Comparison of ENCODE assay signal across 1 cellular context in the genomic region with DNA sequence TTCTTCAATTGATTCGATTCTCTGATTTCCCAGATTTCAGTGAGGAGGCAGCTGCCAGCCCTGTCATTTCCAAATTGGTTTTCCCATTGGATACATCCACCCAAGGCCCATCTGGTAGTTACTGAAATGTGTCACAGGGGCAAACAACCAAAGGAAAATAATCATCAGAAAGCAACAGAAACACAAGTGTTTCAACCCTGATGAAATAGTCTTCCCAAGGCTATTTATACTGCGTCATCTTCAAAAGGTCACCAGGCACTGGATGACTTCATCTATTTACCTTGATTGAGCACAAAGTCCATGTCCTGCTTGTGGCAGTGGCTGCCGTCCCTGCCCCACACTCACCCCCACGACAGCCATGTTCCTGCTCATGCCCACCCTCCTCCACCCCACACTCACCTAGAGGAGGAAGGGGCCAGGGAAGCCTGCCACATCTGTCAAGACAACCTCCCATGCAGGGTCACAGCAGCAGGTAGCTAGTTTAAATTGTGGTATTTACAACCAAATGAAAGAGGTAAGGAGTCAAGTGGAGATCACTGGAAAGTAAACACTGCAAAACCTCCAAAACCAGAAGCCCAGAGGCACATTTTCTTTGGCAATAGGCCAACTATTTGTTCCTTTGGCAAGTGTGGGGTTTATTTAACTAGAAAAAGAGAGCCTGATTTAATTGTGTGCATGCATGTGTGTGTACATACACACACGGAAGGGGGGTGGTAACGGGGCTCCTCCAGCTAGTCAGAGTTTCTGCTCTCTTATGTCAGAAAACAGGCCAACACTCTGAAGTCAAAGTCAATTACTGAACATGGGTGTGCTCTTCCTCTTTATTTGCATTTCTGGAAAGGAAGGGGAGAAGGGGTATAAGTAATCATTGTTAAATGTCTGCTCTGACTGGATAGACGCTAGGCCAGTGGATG.
TF ChIP-seq lines count a peak whose summit lies in the region.

No MANE protein-coding gene starts in this region.

TF ChIP-seq in HepG2, 621 proteins besides CTCF, POLR2A, EP300 and RAD21 (continued from another document and continues in another):
- TF ChIP-seq ZFAT (CRISPR knock-in tag; conservative IDR thresholded peaks at IDR 0.05) (no peak), MTA1 (CRISPR knock-in tag; IDR thresholded peaks at IDR 0.05; ENCODE audit: borderline replicate concordance) (peak; percentile 97; the same call in 1 of the 2 replicates), SP1 (IDR thresholded peaks at IDR 0.05) (no peak), SP1 (CRISPR knock-in tag; IDR thresholded peaks at IDR 0.05) (0 out of 2 replicates have a peak, but pooled peaks have one; percentile 12), ZNF563 (CRISPR knock-in tag; IDR thresholded peaks at IDR 0.05) (no peak), SAFB2 (CRISPR knock-in tag; IDR thresholded peaks at IDR 0.05; ENCODE audit: borderline replicate concordance, low read depth) (no peak), PAXIP1 (CRISPR knock-in tag; conservative IDR thresholded peaks at IDR 0.05) (peak; percentile 98), HMGXB4 (CRISPR knock-in tag; IDR thresholded peaks at IDR 0.05; ENCODE audit: borderline replicate concordance in 1 of 2, low read depth in 1 of 2) (no peak), TCF7 (IDR thresholded peaks at IDR 0.05; ENCODE audit: low read depth) (peak; percentile 85), ZNF446 (CRISPR knock-in tag; IDR thresholded peaks at IDR 0.05) (no peak), CCDC6 (CRISPR knock-in tag; IDR thresholded peaks at IDR 0.05) (peak; percentile 56; the same call in 1 of the 2 replicates), CENPX (CRISPR knock-in tag; IDR thresholded peaks at IDR 0.05) (no peak), IKZF1 (IDR thresholded peaks at IDR 0.05) (no peak), ZMAT5 (CRISPR knock-in tag; IDR thresholded peaks at IDR 0.05; ENCODE audit: borderline replicate concordance, low read depth) (no peak), RBM39 (IDR thresholded peaks at IDR 0.05; ENCODE audit: low read depth, low read length, poor library complexity, severe bottlenecking) (no peak), ZNF616 (CRISPR knock-in tag; IDR thresholded peaks at IDR 0.05; ENCODE audit: low read depth) (no peak), CBFB (CRISPR knock-in tag; IDR thresholded peaks at IDR 0.05) (no peak), HBP1 (CRISPR knock-in tag; IDR thresholded peaks at IDR 0.05; ENCODE audit: low read depth) (no peak), TRIM22 (IDR thresholded peaks at IDR 0.05) (no peak)
- TF ChIP-seq, protein P1, sequence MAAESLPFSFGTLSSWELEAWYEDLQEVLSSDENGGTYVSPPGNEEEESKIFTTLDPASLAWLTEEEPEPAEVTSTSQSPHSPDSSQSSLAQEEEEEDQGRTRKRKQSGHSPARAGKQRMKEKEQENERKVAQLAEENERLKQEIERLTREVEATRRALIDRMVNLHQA (CRISPR knock-in tag; IDR thresholded peaks at IDR 0.05): no peak
- TF ChIP-seq, protein P2, sequence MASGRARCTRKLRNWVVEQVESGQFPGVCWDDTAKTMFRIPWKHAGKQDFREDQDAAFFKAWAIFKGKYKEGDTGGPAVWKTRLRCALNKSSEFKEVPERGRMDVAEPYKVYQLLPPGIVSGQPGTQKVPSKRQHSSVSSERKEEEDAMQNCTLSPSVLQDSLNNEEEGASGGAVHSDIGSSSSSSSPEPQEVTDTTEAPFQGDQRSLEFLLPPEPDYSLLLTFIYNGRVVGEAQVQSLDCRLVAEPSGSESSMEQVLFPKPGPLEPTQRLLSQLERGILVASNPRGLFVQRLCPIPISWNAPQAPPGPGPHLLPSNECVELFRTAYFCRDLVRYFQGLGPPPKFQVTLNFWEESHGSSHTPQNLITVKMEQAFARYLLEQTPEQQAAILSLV (CRISPR knock-in tag; IDR thresholded peaks at IDR 0.05; ENCODE audit: borderline replicate concordance): no peak
- TF ChIP-seq, protein P3, sequence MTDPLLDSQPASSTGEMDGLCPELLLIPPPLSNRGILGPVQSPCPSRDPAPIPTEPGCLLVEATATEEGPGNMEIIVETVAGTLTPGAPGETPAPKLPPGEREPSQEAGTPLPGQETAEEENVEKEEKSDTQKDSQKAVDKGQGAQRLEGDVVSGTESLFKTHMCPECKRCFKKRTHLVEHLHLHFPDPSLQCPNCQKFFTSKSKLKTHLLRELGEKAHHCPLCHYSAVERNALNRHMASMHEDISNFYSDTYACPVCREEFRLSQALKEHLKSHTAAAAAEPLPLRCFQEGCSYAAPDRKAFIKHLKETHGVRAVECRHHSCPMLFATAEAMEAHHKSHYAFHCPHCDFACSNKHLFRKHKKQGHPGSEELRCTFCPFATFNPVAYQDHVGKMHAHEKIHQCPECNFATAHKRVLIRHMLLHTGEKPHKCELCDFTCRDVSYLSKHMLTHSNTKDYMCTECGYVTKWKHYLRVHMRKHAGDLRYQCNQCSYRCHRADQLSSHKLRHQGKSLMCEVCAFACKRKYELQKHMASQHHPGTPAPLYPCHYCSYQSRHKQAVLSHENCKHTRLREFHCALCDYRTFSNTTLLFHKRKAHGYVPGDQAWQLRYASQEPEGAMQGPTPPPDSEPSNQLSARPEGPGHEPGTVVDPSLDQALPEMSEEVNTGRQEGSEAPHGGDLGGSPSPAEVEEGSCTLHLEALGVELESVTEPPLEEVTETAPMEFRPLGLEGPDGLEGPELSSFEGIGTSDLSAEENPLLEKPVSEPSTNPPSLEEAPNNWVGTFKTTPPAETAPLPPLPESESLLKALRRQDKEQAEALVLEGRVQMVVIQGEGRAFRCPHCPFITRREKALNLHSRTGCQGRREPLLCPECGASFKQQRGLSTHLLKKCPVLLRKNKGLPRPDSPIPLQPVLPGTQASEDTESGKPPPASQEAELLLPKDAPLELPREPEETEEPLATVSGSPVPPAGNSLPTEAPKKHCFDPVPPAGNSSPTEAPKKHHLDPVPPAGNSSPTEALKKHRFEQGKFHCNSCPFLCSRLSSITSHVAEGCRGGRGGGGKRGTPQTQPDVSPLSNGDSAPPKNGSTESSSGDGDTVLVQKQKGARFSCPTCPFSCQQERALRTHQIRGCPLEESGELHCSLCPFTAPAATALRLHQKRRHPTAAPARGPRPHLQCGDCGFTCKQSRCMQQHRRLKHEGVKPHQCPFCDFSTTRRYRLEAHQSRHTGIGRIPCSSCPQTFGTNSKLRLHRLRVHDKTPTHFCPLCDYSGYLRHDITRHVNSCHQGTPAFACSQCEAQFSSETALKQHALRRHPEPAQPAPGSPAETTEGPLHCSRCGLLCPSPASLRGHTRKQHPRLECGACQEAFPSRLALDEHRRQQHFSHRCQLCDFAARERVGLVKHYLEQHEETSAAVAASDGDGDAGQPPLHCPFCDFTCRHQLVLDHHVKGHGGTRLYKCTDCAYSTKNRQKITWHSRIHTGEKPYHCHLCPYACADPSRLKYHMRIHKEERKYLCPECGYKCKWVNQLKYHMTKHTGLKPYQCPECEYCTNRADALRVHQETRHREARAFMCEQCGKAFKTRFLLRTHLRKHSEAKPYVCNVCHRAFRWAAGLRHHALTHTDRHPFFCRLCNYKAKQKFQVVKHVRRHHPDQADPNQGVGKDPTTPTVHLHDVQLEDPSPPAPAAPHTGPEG (CRISPR knock-in tag; IDR thresholded peaks at IDR 0.05): no peak
- TF ChIP-seq, protein P4, sequence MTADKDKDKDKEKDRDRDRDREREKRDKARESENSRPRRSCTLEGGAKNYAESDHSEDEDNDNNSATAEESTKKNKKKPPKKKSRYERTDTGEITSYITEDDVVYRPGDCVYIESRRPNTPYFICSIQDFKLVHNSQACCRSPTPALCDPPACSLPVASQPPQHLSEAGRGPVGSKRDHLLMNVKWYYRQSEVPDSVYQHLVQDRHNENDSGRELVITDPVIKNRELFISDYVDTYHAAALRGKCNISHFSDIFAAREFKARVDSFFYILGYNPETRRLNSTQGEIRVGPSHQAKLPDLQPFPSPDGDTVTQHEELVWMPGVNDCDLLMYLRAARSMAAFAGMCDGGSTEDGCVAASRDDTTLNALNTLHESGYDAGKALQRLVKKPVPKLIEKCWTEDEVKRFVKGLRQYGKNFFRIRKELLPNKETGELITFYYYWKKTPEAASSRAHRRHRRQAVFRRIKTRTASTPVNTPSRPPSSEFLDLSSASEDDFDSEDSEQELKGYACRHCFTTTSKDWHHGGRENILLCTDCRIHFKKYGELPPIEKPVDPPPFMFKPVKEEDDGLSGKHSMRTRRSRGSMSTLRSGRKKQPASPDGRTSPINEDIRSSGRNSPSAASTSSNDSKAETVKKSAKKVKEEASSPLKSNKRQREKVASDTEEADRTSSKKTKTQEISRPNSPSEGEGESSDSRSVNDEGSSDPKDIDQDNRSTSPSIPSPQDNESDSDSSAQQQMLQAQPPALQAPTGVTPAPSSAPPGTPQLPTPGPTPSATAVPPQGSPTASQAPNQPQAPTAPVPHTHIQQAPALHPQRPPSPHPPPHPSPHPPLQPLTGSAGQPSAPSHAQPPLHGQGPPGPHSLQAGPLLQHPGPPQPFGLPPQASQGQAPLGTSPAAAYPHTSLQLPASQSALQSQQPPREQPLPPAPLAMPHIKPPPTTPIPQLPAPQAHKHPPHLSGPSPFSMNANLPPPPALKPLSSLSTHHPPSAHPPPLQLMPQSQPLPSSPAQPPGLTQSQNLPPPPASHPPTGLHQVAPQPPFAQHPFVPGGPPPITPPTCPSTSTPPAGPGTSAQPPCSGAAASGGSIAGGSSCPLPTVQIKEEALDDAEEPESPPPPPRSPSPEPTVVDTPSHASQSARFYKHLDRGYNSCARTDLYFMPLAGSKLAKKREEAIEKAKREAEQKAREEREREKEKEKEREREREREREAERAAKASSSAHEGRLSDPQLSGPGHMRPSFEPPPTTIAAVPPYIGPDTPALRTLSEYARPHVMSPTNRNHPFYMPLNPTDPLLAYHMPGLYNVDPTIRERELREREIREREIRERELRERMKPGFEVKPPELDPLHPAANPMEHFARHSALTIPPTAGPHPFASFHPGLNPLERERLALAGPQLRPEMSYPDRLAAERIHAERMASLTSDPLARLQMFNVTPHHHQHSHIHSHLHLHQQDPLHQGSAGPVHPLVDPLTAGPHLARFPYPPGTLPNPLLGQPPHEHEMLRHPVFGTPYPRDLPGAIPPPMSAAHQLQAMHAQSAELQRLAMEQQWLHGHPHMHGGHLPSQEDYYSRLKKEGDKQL (CRISPR knock-in tag; IDR thresholded peaks at IDR 0.05; ENCODE audit: low read depth): no peak
- TF ChIP-seq, protein P5, sequence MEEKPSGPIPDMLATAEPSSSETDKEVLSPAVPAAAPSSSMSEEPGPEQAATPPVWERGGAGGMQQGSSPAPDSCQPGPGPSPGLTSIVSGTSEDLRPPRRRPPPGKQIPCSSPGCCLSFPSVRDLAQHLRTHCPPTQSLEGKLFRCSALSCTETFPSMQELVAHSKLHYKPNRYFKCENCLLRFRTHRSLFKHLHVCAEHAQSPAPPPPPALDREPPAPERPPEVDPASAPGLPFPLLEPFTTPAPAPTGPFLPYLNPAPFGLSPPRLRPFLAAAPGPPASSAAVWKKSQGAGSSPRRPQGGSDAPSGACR (CRISPR knock-in tag; IDR thresholded peaks at IDR 0.05): peak; percentile 96
